14 cellular contexts compared by ENCODE assay signal in the genomic region with DNA sequence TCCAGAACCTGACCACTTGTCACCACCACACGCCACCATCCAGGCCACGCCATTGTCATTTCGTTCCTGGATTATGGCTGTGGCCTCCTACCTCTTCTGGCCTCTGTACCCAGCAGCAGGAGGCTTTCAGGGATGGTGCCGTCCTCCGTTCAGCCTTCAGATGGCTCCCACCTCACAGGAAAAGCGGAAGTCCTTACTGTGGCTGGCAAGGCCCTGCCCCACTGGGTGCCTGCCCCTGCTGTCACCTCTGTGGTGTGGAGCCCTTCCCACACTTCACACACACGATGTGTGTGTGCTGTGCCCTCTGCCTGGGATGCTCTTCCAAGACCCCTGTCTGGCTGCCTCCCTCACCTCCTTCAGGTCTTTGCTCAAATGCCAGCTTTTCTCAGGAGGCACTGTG.
"Had no signal": no experiment of that assay in that cellular context is flagged by ENCODE, and none has a peak within 500 bp of the region (broad histone marks: within the 10 kb centered on the region; RNA-seq: fewer than 3 reads in every experiment).

No MANE protein-coding gene starts in this region.

- FAIRE-seq: HTR-8/SVneo had no signal

- DNase-seq: Kasumi-1, MM.1S, NCI-H1417, NCI-H1436 treated with DMSO at 0.1 percent for 48 hours, NCI-H1694, NCI-H187 treated with DMSO at 0.1 percent for 48 hours, NCI-H2029 treated with DMSO at 0.1 percent for 48 hours, NCI-H2171 treated with DMSO at 0.1 percent for 48 hours, NCI-H345, NCI-H446 treated with DMSO at 0.1 percent for 48 hours, NCI-H526 treated with DMSO at 0.1 percent for 48 hours, NCI-H774, SIG-M5 had no signal
